Comparison of ENCODE assay signal across 18 cellular contexts in genomic region chr4:14701389-14701788, GRCh38.
A peak's percentile ranks its signal among the peaks of the same experiment; 100 is the strongest.
DNase-seq lines count a peak whose midpoint lies in the region; ATAC-seq and TF ChIP-seq lines count a peak whose summit lies in the region.
"Had no signal": no experiment of that assay in that cellular context is flagged by ENCODE, and none has a peak within 500 bp of the region (broad histone marks: within the 10 kb centered on the region; RNA-seq: fewer than 3 reads in every experiment).

No MANE protein-coding gene starts in this region.

- H3K36me3 Mint-ChIP-seq in endodermal cell (ENCODE audit: low read depth), result no peaks in the 10 kb centered on the region
- H3K36me3 Mint-ChIP-seq: CD4-positive, alpha-beta memory T cell had no signal

- H3K4me3 Mint-ChIP-seq in endodermal cell, result no peak overlapping the region
- H3K4me3 Mint-ChIP-seq: CD4-positive, alpha-beta memory T cell; GM23338 had no signal

- no peak for ATAC-seq in HG03565 (IDR thresholded peaks at IDR 0.05; ENCODE audit: unreplicated experiment)
- ATAC-seq: GM23338 had no signal

- peaks cover 8% of the 10 kb centered on the region for H3K27me3 Mint-ChIP-seq in endodermal cell (ENCODE audit: insufficient read depth)

- WGBS in stomach, 5 donors, result 15 to 42% (median 26%) methylated on average over 2 of the region's 2 CpGs
- 90 to 94% methylated on average over 2 of the region's 2 CpGs for WGBS in endodermal cell (ENCODE audit: insufficient coverage in 1 of 2, insufficient read length in 1 of 2), 2 experiments

- H3K4me1 ChIP-seq in adipocyte (ENCODE audit: control insufficient read depth, insufficient read depth, low read length) (peaks cover 13% of the 10 kb centered on the region), stomach (peaks cover 3 to 22% (median 19%) of the 10 kb centered on the region in 4 donors), endodermal cell (ENCODE audit: control insufficient read depth, insufficient read depth, low read length) (peaks cover 3% of the 10 kb centered on the region)
- H3K4me1 ChIP-seq: BLaER1 had no signal

- DNase-seq in MG63 (peak; percentile 42), adipocyte (ENCODE audit: low read depth) (peak; percentile 1), fibroblast of the aortic adventitia (ENCODE audit: low read depth) (peak; percentile 4), stomach (peak; percentile 31), endodermal cell (no peak)
- DNase-seq in activated effector memory CD4-positive, alpha-beta T cell treated with anti-CD3 and anti-CD28 coated beads, Interleukin-2, amount 50 U/mL, for 16 hours, result no peak
- DNase-seq: CD4-positive, alpha-beta memory T cell; DMS153; GDM1; NCI-H1105 treated with DMSO at 0.1 percent for 48 hours; NCI-H1694; NCI-H2107; NCI-H510A; RPMI8226; SIG-M5 had no signal

- intact Hi-C loops in stomach (cut with DNase I; ENCODE audit: low total_unique reads), result no loop called here

- H3K27ac Mint-ChIP-seq in endodermal cell, result no peak overlapping the region
- H3K27ac Mint-ChIP-seq: CD4-positive, alpha-beta memory T cell; GM23338 had no signal

- H3K9me3 Mint-ChIP-seq in endodermal cell, result peaks cover 5% of the 10 kb centered on the region
- H3K9me3 Mint-ChIP-seq: GM23338 had no signal

- H3K4me1 Mint-ChIP-seq in endodermal cell, result peaks cover 12% of the 10 kb centered on the region
- H3K4me1 Mint-ChIP-seq: CD4-positive, alpha-beta memory T cell had no signal

- no peak for TF ChIP-seq CTCF in fibroblast of the aortic adventitia (IDR thresholded peaks at IDR 0.05; ENCODE audit: insufficient read depth, low read length)
- no peak for TF ChIP-seq CTCF in stomach (IDR thresholded peaks at IDR 0.05)
- TF ChIP-seq CTCF in endodermal cell (conservative IDR thresholded peaks at IDR 0.05), result no peak

- H3K4me3 ChIP-seq in MG63, result no peak overlapping the region
- no peak overlapping the region for H3K4me3 ChIP-seq in adipocyte (ENCODE audit: low read length)
- H3K4me3 ChIP-seq in fibroblast of the aortic adventitia (ENCODE audit: low read depth, low read length), result no peak overlapping the region
- H3K4me3 ChIP-seq in stomach, result no peak overlapping the region
- H3K4me3 ChIP-seq in endodermal cell (ENCODE audit: low read length), result no peak overlapping the region
- H3K4me3 ChIP-seq: BLaER1, GM23338 had no signal

- no peak for TF ChIP-seq POLR2A in stomach (IDR thresholded peaks at IDR 0.05)

- H3K27me3 ChIP-seq in MG63 (no peaks in the 10 kb centered on the region), adipocyte (replicated peaks; ENCODE audit: control insufficient read depth, insufficient read depth, low read length) (no peaks in the 10 kb centered on the region), stomach (no peaks in the 10 kb centered on the region), endodermal cell (ENCODE audit: control insufficient read depth, insufficient read depth, low read length, poor library complexity, severe bottlenecking) (no peaks in the 10 kb centered on the region)
- H3K27me3 ChIP-seq: BLaER1 had no signal

- H3K27ac ChIP-seq in stomach, result peak overlapping the region; percentile 8 to 89 (median 65)
- no peak overlapping the region for H3K27ac ChIP-seq in endodermal cell (ENCODE audit: low read depth, low read length)
- H3K27ac ChIP-seq: BLaER1 had no signal

- H3K36me3 ChIP-seq in MG63, result no peaks in the 10 kb centered on the region
- no peaks in the 10 kb centered on the region for H3K36me3 ChIP-seq in adipocyte (ENCODE audit: control insufficient read depth, insufficient read depth, low read length, severe bottlenecking)
- no peaks in the 10 kb centered on the region for H3K36me3 ChIP-seq in stomach
- H3K36me3 ChIP-seq in endodermal cell (ENCODE audit: control insufficient read depth, insufficient read depth, low read length), result no peaks in the 10 kb centered on the region
- H3K36me3 ChIP-seq: BLaER1 had no signal

- TF ChIP-seq EP300 in stomach (IDR thresholded peaks at IDR 0.05), result no peak

- H3K9ac ChIP-seq in adipocyte (ENCODE audit: low read length) (no peak overlapping the region), endodermal cell (ENCODE audit: extremely low read depth, low read length, poor library complexity, severe bottlenecking) (no peak overlapping the region)
- H3K9ac ChIP-seq: BLaER1 had no signal

- no peaks in the 10 kb centered on the region for H3K9me3 ChIP-seq in MG63
- no peaks in the 10 kb centered on the region for H3K9me3 ChIP-seq in adipocyte (ENCODE audit: control insufficient read depth, low read length)
- no peaks in the 10 kb centered on the region for H3K9me3 ChIP-seq in stomach
- H3K9me3 ChIP-seq in endodermal cell (ENCODE audit: control insufficient read depth, low read length), result no peaks in the 10 kb centered on the region
- H3K9me3 ChIP-seq: BLaER1 had no signal

Comparison
In these comparisons a context has a peak if more than half of its experiments do, and no peak if none do; other contexts are left out.
1. DNase-seq: peak in MG63 (single experiment), adipocyte (single experiment), fibroblast of the aortic adventitia (single experiment) and stomach (single experiment); none in endodermal cell (single experiment) and activated effector memory CD4-positive, alpha-beta T cell treated with anti-CD3 and anti-CD28 coated beads, Interleukin-2, amount 50 U/mL, for 16 hours (single experiment).